23 cellular contexts compared by ENCODE assay signal in the genomic region with DNA sequence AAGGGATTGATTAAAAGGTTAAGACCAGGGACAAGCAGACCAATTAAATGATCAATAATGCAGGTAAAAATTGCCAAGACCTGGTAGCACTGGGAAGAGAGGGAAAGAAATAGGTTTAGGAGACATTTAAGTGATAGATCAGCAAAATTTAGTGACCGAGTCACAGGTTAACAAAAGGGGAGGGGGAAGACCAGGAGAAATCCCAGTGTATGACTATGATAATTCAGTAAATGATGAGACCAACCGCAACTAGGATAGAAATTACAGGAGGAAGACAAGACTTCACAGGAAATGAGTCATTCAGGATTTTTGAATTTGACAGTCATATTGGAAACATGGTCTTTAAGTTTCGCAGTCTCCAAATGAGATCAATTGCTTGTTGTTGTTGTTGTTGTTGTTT.
DNase-seq lines count a peak whose midpoint lies in the region; FAIRE-seq and TF ChIP-seq lines count a peak whose summit lies in the region.
"Had no signal": no experiment of that assay in that cellular context is flagged by ENCODE, and none has a peak within 500 bp of the region (broad histone marks: within the 10 kb centered on the region; RNA-seq: fewer than 3 reads in every experiment).

No MANE protein-coding gene starts in this region.

- H3F3A ChIP-seq in GM23248 (ENCODE audit: insufficient read depth) = peaks cover 3% of the 10 kb centered on the region

- H3K9me2 ChIP-seq in GM23248 (ENCODE audit: insufficient read depth) = no peaks in the 10 kb centered on the region

- H3K9me3 ChIP-seq in A673 (ENCODE audit: low read depth, low read length, poor library complexity, severe bottlenecking) = no peaks in the 10 kb centered on the region
- no peaks in the 10 kb centered on the region for H3K9me3 ChIP-seq in GM23248 (ENCODE audit: low read depth)
- H3K9me3 ChIP-seq in astrocyte (ENCODE audit: insufficient read depth, low read depth, low read length) = no peaks in the 10 kb centered on the region
- H3K9me3 ChIP-seq: lower lobe of right lung, Peyer's patch had no signal

- H3K36me3 ChIP-seq in A673 (ENCODE audit: insufficient read depth, low read length, poor library complexity, severe bottlenecking) (no peaks in the 10 kb centered on the region), GM23248 (ENCODE audit: low read depth) (no peaks in the 10 kb centered on the region), astrocyte (ENCODE audit: insufficient read depth, low read length) (no peaks in the 10 kb centered on the region)
- H3K36me3 ChIP-seq: lower lobe of right lung, Peyer's patch had no signal

- no peaks in the 10 kb centered on the region for H3K9me3 Mint-ChIP-seq in astrocyte (ENCODE audit: unreplicated experiment)
- H3K9me3 Mint-ChIP-seq: activated CD4-positive, alpha-beta T cell treated with anti-CD3 and anti-CD28 coated beads, Interleukin-2, amount 10 ng/mL, durations not matched to agents 7 days and 5 days; CD4-positive, alpha-beta T cell; neural crest cell had no signal

- intact Hi-C loops in A673 (cut with micrococcal nuclease; ENCODE audit: unreplicated experiment) = no loop called here

- H3K4me2 ChIP-seq in GM23248 (ENCODE audit: unreplicated experiment) = no peak overlapping the region
- H3K4me2 ChIP-seq in astrocyte (ENCODE audit: low read length) = no peak overlapping the region

- BruUV-seq in A673 (replicated peaks; lab: Mats Ljungman, UMichigan) = no TSS peak

- 77 to 80% methylated on average over 3 of the region's 3 CpGs for whole genome bisulfite sequencing in GM23248 (ENCODE audit: low coverage in 1 of 2, low lambda C conversion rate in 2 of 2, missing lambda C conversion rate in 2 of 2), 2 experiments

- peaks cover 25% of the 10 kb centered on the region for H3K4me1 Mint-ChIP-seq in astrocyte (ENCODE audit: low read depth, unreplicated experiment)
- H3K4me1 Mint-ChIP-seq: activated CD4-positive, alpha-beta T cell treated with anti-CD3 and anti-CD28 coated beads, Interleukin-2, amount 10 ng/mL, durations not matched to agents 7 days and 5 days; immature natural killer cell; neural crest cell; T-helper 17 cell had no signal

- H3K4me1 ChIP-seq in A673 (ENCODE audit: insufficient read depth, low read length, poor library complexity, severe bottlenecking) (no peaks in the 10 kb centered on the region), GM23248 (ENCODE audit: insufficient read depth) (peaks cover 9% of the 10 kb centered on the region), astrocyte (ENCODE audit: insufficient read depth, low read length) (peaks cover 5% of the 10 kb centered on the region)
- H3K4me1 ChIP-seq: Peyer's patch had no signal

- no peak overlapping the region for H3K9ac ChIP-seq in GM23248
- no peak overlapping the region for H3K9ac ChIP-seq in astrocyte (ENCODE audit: low read length)

- no peak overlapping the region for H3K27ac ChIP-seq in A673 (ENCODE audit: low read depth, low read length, poor library complexity, severe bottlenecking)
- H3K27ac ChIP-seq in GM23248 = no peak overlapping the region
- no peak overlapping the region for H3K27ac ChIP-seq in astrocyte (ENCODE audit: low read depth, low read length)
- H3K27ac ChIP-seq: lower lobe of right lung, Peyer's patch had no signal

- in situ Hi-C loops in GM23248 (cut with MboI) = no loop called here

- H3K4me3 Mint-ChIP-seq in astrocyte (ENCODE audit: unreplicated experiment) = no peak overlapping the region
- H3K4me3 Mint-ChIP-seq: activated CD4-positive, alpha-beta T cell treated with anti-CD3 and anti-CD28 coated beads, Interleukin-2, amount 10 ng/mL, durations not matched to agents 7 days and 5 days; CD4-positive, alpha-beta T cell; immature natural killer cell; neural crest cell; T-helper 17 cell had no signal

- H3K27ac Mint-ChIP-seq in astrocyte (ENCODE audit: unreplicated experiment) = peak overlapping the region; percentile 67
- H3K27ac Mint-ChIP-seq: activated CD4-positive, alpha-beta T cell treated with anti-CD3 and anti-CD28 coated beads, Interleukin-2, amount 10 ng/mL, durations not matched to agents 7 days and 5 days; CD4-positive, alpha-beta T cell; immature natural killer cell; T-helper 17 cell had no signal

- H2AFZ ChIP-seq in GM23248 = no peak overlapping the region
- no peak overlapping the region for H2AFZ ChIP-seq in astrocyte (ENCODE audit: low read depth, low read length)

- no peaks in the 10 kb centered on the region for H3K27me3 Mint-ChIP-seq in astrocyte (ENCODE audit: low read depth, unreplicated experiment)
- H3K27me3 Mint-ChIP-seq: activated CD4-positive, alpha-beta T cell treated with anti-CD3 and anti-CD28 coated beads, Interleukin-2, amount 10 ng/mL, durations not matched to agents 7 days and 5 days; CD4-positive, alpha-beta T cell; T-helper 17 cell had no signal

- H4K20me1 ChIP-seq in GM23248 (ENCODE audit: insufficient read depth) = no peaks in the 10 kb centered on the region
- no peaks in the 10 kb centered on the region for H4K20me1 ChIP-seq in astrocyte (ENCODE audit: insufficient read depth, low read length)

- FAIRE-seq in astrocyte (lab: Jason Lieb, UNC) = no peak

- POLR2A ChIA-PET in A673 (lab: Charles Lee; ENCODE audit: low non-redundant PET) = no interaction called here

- H3K4me3 ChIP-seq in A673 (ENCODE audit: low read depth, low read length, poor library complexity, severe bottlenecking) (no peak overlapping the region), GM23248 (no peak overlapping the region), astrocyte (ENCODE audit: insufficient read depth, low read depth, low read length) (no peak overlapping the region)
- H3K4me3 ChIP-seq: lower lobe of right lung, Peyer's patch had no signal

- H3K27me3 ChIP-seq in A673 (replicated peaks; ENCODE audit: insufficient read depth, low read depth, low read length, poor library complexity) (no peaks in the 10 kb centered on the region), GM23248 (replicated peaks; ENCODE audit: insufficient read depth) (no peaks in the 10 kb centered on the region), astrocyte (ENCODE audit: insufficient read depth, low read length) (no peaks in the 10 kb centered on the region)
- H3K27me3 ChIP-seq: Peyer's patch had no signal

- peak; percentile 41 for DNase-seq in A673 (ENCODE audit: low spot score)
- DNase-seq in GM23248 = peak; percentile 32
- DNase-seq in astrocyte (ENCODE audit: low read depth) = no peak
- DNase-seq in iris pigment epithelial cell (ENCODE audit: low read depth) = peak; percentile 51
- no peak for DNase-seq in D341Med (ENCODE audit: low spot score)
- DNase-seq in middle frontal gyrus (ENCODE audit: extremely low spot score, low spot score) = no peak
- DNase-seq in T-helper 9 cell = no peak
- DNase-seq in retina = no peak
- DNase-seq: activated CD4-positive, alpha-beta T cell treated with anti-CD3 and anti-CD28 coated beads, Interleukin-2, amount 10 ng/mL, durations not matched to agents 7 days and 5 days; activated naive CD4-positive, alpha-beta T cell treated with anti-CD3 and anti-CD28 coated beads, Interleukin-2, amount 50 U/mL, for 16 hours; caudate nucleus; CD4-positive, alpha-beta T cell; GOT3; hippocampal formation; immature natural killer cell; lower lobe of right lung; NCI-H1048; NCI-H1694 treated with DMSO at 0.1 percent for 48 hours; NCI-H524 treated with DMSO at 0.1 percent for 48 hours; Peyer's patch; stimulated activated CD4-positive, alpha-beta T cell treated with anti-CD3 and anti-CD28 coated beads, Interleukin-15, amount 100 ng/mL, for 24 hours; T-helper 17 cell had no signal

- TF ChIP-seq CTCF in A673 (conservative IDR thresholded peaks at IDR 0.05; ENCODE audit: low read depth, low read length) (no peak), astrocyte (IDR thresholded peaks at IDR 0.05; ENCODE audit: insufficient read depth, low read depth, low read length) (no peak)

- CTCF ChIA-PET in A673 (lab: Charles Lee) = no interaction called here

- H3K36me3 Mint-ChIP-seq in astrocyte (ENCODE audit: low read depth, unreplicated experiment) = peaks cover 3% of the 10 kb centered on the region
- H3K36me3 Mint-ChIP-seq: immature natural killer cell had no signal

- H3K79me2 ChIP-seq in GM23248 (ENCODE audit: insufficient read depth) = no peaks in the 10 kb centered on the region
- H3K79me2 ChIP-seq in astrocyte (ENCODE audit: insufficient read depth, low read length) = no peaks in the 10 kb centered on the region

Comparison
In these comparisons a context has a peak if more than half of its experiments do, and no peak if none do; other contexts are left out.
1. DNase-seq: peak in A673 (single experiment), GM23248 (single experiment) and iris pigment epithelial cell (single experiment); none in astrocyte (single experiment), D341Med (single experiment), middle frontal gyrus (single experiment), T-helper 9 cell (single experiment) and retina (single experiment).